In the genomic region with DNA sequence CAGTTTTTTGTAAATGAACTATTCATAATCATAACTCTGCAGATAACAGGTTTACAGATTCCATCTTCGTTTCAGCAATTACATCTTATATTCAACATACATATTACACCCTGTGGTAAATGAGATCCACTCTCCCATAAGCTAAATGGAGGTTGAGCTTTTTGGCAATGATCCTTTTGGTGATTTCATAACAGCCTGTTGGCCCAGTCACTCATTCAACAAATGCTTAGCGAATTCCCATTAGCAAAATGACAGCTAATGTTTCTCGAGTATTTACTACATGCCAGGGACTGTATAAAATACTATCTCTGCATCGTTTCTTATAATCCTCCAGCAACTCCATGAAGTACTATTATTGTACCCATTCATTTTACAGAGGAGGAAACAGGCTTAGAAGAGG, we compare ENCODE assay signal across 24 cellular contexts. TPM values are rescaled to one million over a fixed set of nuclear protein-coding genes. Genes with fewer than 3 reads are reported as not detected.
A peak's percentile ranks its signal among the peaks of the same experiment; 100 is the strongest.
DNase-seq lines count a peak whose midpoint lies in the region; ATAC-seq, FAIRE-seq and TF ChIP-seq lines count a peak whose summit lies in the region.
"Had no signal": no experiment of that assay in that cellular context is flagged by ENCODE, and none has a peak within 500 bp of the region (broad histone marks: within the 10 kb centered on the region; RNA-seq: fewer than 3 reads in every experiment).

No MANE protein-coding gene starts in this region.

- H3K36me3 ChIP-seq in osteoblast (ENCODE audit: insufficient read depth, low read length): no peaks in the 10 kb centered on the region

- H3K9me3 ChIP-seq in osteoblast (ENCODE audit: low read depth, low read length): no peaks in the 10 kb centered on the region

- no peaks in the 10 kb centered on the region for H3K79me2 ChIP-seq in osteoblast (ENCODE audit: insufficient read depth, low read length)

- H3K27me3 ChIP-seq in osteoblast (ENCODE audit: insufficient read depth, low read length): no peaks in the 10 kb centered on the region

- no peak for TF ChIP-seq CTCF in osteoblast (IDR thresholded peaks at IDR 0.05; ENCODE audit: extremely low read depth, low read depth, low read length)

- peak; percentile 23 for FAIRE-seq in HTR-8/SVneo (lab: Jason Lieb, UNC)
- FAIRE-seq: GM12891, GM18507 had no signal

- H3K27ac ChIP-seq in osteoblast (ENCODE audit: low read depth, low read length): no peak overlapping the region

- H3K4me3 ChIP-seq in osteoblast (ENCODE audit: insufficient read depth, low read length): no peak overlapping the region
- H3K4me3 ChIP-seq: GM23338 had no signal

- DNase-seq in HTR-8/SVneo (ENCODE audit: insufficient read length, low spot score): no peak
- no peak for DNase-seq in left lobe of liver (ENCODE audit: low spot score)
- peak; percentile 59 for DNase-seq in osteoblast (ENCODE audit: insufficient read length, low spot score, missing footprints)
- no peak for DNase-seq in germinal center (ENCODE audit: low spot score)
- DNase-seq in NOMO-1 (lab: John Stamatoyannopoulos, UW; ENCODE audit: unreplicated experiment in 2 of 2): no peak
- DNase-seq: C1 segment of cervical spinal cord; Calu3; CD4-positive, alpha-beta memory T cell; COR-L47; DMS53; DMS79 treated with DMSO at 0.1 percent for 48 hours; GF-D8; H9; HFFc6 had no signal

- H3K4me1 ChIP-seq in osteoblast (ENCODE audit: insufficient read depth, low read length): no peaks in the 10 kb centered on the region

- H4K20me1 ChIP-seq in osteoblast (ENCODE audit: insufficient read depth, low read length): no peaks in the 10 kb centered on the region

- H3K4me2 ChIP-seq in osteoblast (ENCODE audit: insufficient read depth, low read length): no peak overlapping the region
- H3K4me2 ChIP-seq: GM23338 had no signal

- ATAC-seq in left lobe of liver (peak; percentile 62), GM18909 (IDR thresholded peaks at IDR 0.05; ENCODE audit: poor library complexity, unreplicated experiment) (no peak)
- ATAC-seq: GM23338, HCT116 had no signal

- no peak overlapping the region for H2AFZ ChIP-seq in osteoblast (ENCODE audit: low read length)
- H2AFZ ChIP-seq: GM23338 had no signal

RNA-seq across cellular contexts. Expression of a gene that starts 25.4 kb away (rescaled TPM):
- total RNA-seq in left lobe of liver: 50.8 TPM
- total RNA-seq in osteoblast: not detected in 2 replicates
- total RNA-seq: A172; A673; Calu3; CD4-positive, alpha-beta memory T cell; Daoy; G401; GM23338; H4; H9; HFFc6 had no signal

Comparison
In these comparisons a context has a peak if more than half of its experiments do, and no peak if none do; other contexts are left out.
1. RNA of a gene that starts 25.4 kb away (total RNA-seq): 50.8 TPM in left lobe of liver (single experiment); not detected in osteoblast; every median in the first group is over 10 times any median in the second.